27 cellular contexts compared by ENCODE assay signal in genomic region chr16:51487880-51488279, GRCh38.
"Had no signal": no experiment of that assay in that cellular context is flagged by ENCODE, and none has a peak within 500 bp of the region (broad histone marks: within the 10 kb centered on the region; RNA-seq: fewer than 3 reads in every experiment).

No MANE protein-coding gene starts in this region.

- ATAC-seq: stimulated activated effector memory CD8-positive, alpha-beta T cell treated with anti-CD3 and anti-CD28 coated beads, Interleukin-12 subunit alpha, Interleukin-12 subunit beta, amount 100 ng/mL, for 72 hours; stimulated activated memory B cell treated with anti-CD40 and anti-IgM and Interleukin-4, amounts not matched to agents 10 μg/mL and 1 μg/mL and 100 μg/mL, for 72 hours; stimulated activated naive B cell treated with anti-CD40 and anti-IgM and Interleukin-4, amounts not matched to agents 10 μg/mL and 1 μg/mL and 100 μg/mL, for 72 hours; stimulated activated naive CD8-positive, alpha-beta T cell treated with anti-CD3 and anti-CD28 coated beads, Interleukin-15, amount 100 ng/mL, for 72 hours; stimulated activated naive CD8-positive, alpha-beta T cell treated with anti-CD3 and anti-CD28 coated beads, Interleukin-15, Interleukin-2, amounts not matched to agents 100 U/mL and 50 U/mL, for 24 hours; upper lobe of right lung had no signal

- H3K36me3 ChIP-seq: stomach, suprapubic skin, thoracic aorta, thyroid gland, tibial artery, tibial nerve, transverse colon, upper lobe of left lung, upper lobe of right lung, uterus, vagina had no signal

- FAIRE-seq: urothelium cell line had no signal

- H3K27me3 ChIP-seq: stomach, suprapubic skin, testis, thyroid gland, tibial artery, tibial nerve, transverse colon, upper lobe of left lung, upper lobe of right lung, uterus, vagina had no signal

- H3K4me3 ChIP-seq: stomach, suprapubic skin, testis, thoracic aorta, thyroid gland, tibial artery, tibial nerve, transverse colon, upper lobe of left lung, upper lobe of right lung, uterus, vagina had no signal

- H3K4me1 ChIP-seq: stomach, suprapubic skin, testis, tibial artery, tibial nerve, transverse colon, upper lobe of left lung, upper lobe of right lung, uterus, vagina had no signal

- DNase-seq: stimulated activated CD4-positive, alpha-beta T cell treated with anti-CD3 and anti-CD28 coated beads, Interleukin-2, amount 100 ng/mL, for 48 hours; stimulated activated CD4-positive, alpha-beta T cell treated with anti-CD3 and anti-CD28 coated beads, Interleukin-4, amount 100 ng/mL, for 1 hour; stimulated activated CD4-positive, alpha-beta T cell treated with anti-CD3 and anti-CD28 coated beads, Interleukin-4, amount 100 ng/mL, for 24 hours; stimulated activated CD4-positive, alpha-beta T cell treated with anti-CD3 and anti-CD28 coated beads, Interleukin-4, amount 100 ng/mL, for 4 hours; stimulated activated CD8-positive, alpha-beta memory T cell treated with anti-CD3 and anti-CD28 coated beads, Interleukin-4, amount 100 ng/mL, for 48 hours; stimulated activated naive B cell treated with anti-CD40 and anti-IgM and Interleukin-4, amounts not matched to agents 10 μg/mL and 1 μg/mL and 100 μg/mL, for 72 hours; stimulated activated naive CD4-positive, alpha-beta T cell; stimulated activated naive CD4-positive, alpha-beta T cell treated with Interleukin-2 at 50 U/mL for 16 hours; stimulated activated naive CD8-positive, alpha-beta T cell treated with anti-CD3 and anti-CD28 coated beads, Interleukin-15, amount 100 ng/mL, for 72 hours; stimulated activated naive CD8-positive, alpha-beta T cell treated with anti-CD3 and anti-CD28 coated beads, Interleukin-15, Interleukin-2, amounts not matched to agents 100 U/mL and 50 U/mL, for 24 hours; stomach; substantia nigra; testis; thyroid gland; tibial artery; transverse colon; trophoblast cell; upper lobe of left lung; upper lobe of right lung; uterus had no signal

- H3K27ac ChIP-seq: stomach, suprapubic skin, testis, thoracic aorta, thyroid gland, tibial artery, tibial nerve, transverse colon, upper lobe of left lung, upper lobe of right lung, uterus, vagina had no signal

- H3K9me3 ChIP-seq: suprapubic skin, testis, thoracic aorta, thyroid gland, tibial artery, transverse colon, upper lobe of left lung, upper lobe of right lung, vagina had no signal
